Comparison of ENCODE assay signal across 25 cellular contexts in genomic region chr16:1117169-1117900, GRCh38. TPM values are rescaled to one million over a fixed set of nuclear protein-coding genes. Genes with fewer than 3 reads are reported as not detected.
"Had no signal": no experiment of that assay in that cellular context is flagged by ENCODE, and none has a peak within 500 bp of the region (broad histone marks: within the 10 kb centered on the region; RNA-seq: fewer than 3 reads in every experiment).

No MANE protein-coding gene starts in this region.

- H3K4me1 Mint-ChIP-seq: T-cell had no signal

- H3K27ac ChIP-seq: KMS-11, SJSA1 had no signal

- H3K9me3 ChIP-seq: SJSA1, SK-N-SH had no signal

- H3K36me3 ChIP-seq: SJSA1 had no signal

- H3K36me3 Mint-ChIP-seq: IgD-negative memory B cell, T-cell had no signal

- H3K4me2 ChIP-seq: KMS-11, SK-N-SH had no signal

- H3K4me3 Mint-ChIP-seq: IgD-negative memory B cell, T-cell had no signal

- H3K4me3 ChIP-seq: K562, SJSA1 had no signal

- DNase-seq: Kasumi-1, MM.1S, NCI-H1092 treated with DMSO at 0.1 percent for 48 hours, NCI-H1436, NCI-H187, NCI-H2029, NCI-H2081 treated with DMSO at 0.1 percent for 48 hours, NCI-H2171, NCI-H226, NCI-H446, NCI-H510A, NCI-H524 treated with DMSO at 0.1 percent for 48 hours, NCI-H748 treated with DMSO at 0.1 percent for 48 hours, Right ventricle myocardium superior, RPMI8226, SIG-M5, SK-N-SH, SW 1271, T-cell had no signal

- H3K9me3 Mint-ChIP-seq: IgD-negative memory B cell, T-cell had no signal

- H3K9ac ChIP-seq: KMS-11, SK-N-SH had no signal

- H3K4me1 ChIP-seq: SJSA1 had no signal

- H3K27ac Mint-ChIP-seq: IgD-negative memory B cell, T-cell had no signal

RNA-seq across cellular contexts. Expression of gene C1QTNF8, which starts 21.3 kb away (rescaled TPM):
- total RNA-seq: HT1080, K562, M059J, SJSA1, T-cell had no signal

RNA-seq across cellular contexts. Expression of gene CACNA1H, which starts 35.6 kb away (rescaled TPM):
- total RNA-seq: HT1080, SJSA1 had no signal

RNA-seq across cellular contexts. Expression of gene SSTR5, which starts 44.8 kb away (rescaled TPM):
- total RNA-seq: HT1080, K562, M059J, SJSA1, T-cell had no signal
